In the genomic region with DNA sequence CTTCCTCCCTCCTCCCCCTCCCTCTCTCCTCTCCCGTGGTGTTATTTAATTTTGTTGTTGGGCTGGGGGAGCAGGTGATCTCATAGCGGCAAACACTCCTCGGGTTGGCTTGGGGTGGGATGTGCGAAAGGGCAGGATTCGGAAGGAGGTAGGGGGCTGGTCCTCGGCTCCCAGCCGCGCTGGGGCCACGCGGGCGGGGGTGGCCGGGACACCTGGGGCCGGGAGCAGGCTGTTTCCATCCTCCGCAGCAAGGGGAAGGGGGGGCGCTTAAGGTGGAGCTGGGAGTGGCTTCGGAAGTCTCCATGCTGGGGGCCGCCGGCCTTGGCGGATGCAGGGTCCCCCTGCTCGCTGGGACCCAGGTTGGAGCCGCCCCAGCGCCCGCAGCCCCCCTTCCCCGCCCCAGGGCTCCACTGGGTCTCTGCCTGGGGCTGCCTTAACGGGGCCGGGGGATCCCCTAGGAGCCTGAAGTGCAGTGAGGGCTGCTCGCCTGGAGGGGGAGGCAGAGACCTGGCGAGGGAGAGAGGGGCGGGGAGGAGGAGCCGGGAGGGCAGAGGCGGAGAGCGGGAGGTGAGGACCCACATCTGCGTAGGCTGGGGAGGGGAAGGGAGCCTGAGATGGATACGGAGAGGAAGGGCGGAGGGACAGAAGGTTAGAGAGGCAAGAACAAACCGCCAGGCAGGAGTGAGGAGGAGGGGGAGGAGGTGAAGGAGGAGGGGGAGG, we compare ENCODE assay signal across 8 cellular contexts. TPM values are rescaled to one million over a fixed set of nuclear protein-coding genes. Genes with fewer than 3 reads are reported as not detected.
DNase-seq lines count a peak whose midpoint lies in the region; ATAC-seq and TF ChIP-seq lines count a peak whose summit lies in the region.

No MANE protein-coding gene starts in this region.

- no peaks in the 10 kb centered on the region for H3K36me3 Mint-ChIP-seq in activated T-helper 17 cell treated with anti-CD3 and anti-CD28 coated beads, Interleukin-2, amount 50 U/mL, for 72 hours (ENCODE audit: low read depth)
- H3K36me3 Mint-ChIP-seq in stimulated activated naive CD8-positive, alpha-beta T cell treated with anti-CD3 and anti-CD28 coated beads, Interleukin-15, Interleukin-2, amounts not matched to agents 100 ng/mL and 50 ng/mL, for 24 hours (ENCODE audit: low read depth), result no peaks in the 10 kb centered on the region

- TF ChIP-seq CTCF in fibroblast of pulmonary artery (IDR thresholded peaks at IDR 0.05; ENCODE audit: low read length, missing control alignments) (peak; percentile 71), neural cell (IDR thresholded peaks at IDR 0.05; ENCODE audit: poor library complexity, severe bottlenecking) (peak; percentile 85)

- no peaks in the 10 kb centered on the region for H3K9me3 Mint-ChIP-seq in activated T-helper 17 cell treated with anti-CD3 and anti-CD28 coated beads, Interleukin-2, amount 50 U/mL, for 72 hours
- no peaks in the 10 kb centered on the region for H3K9me3 Mint-ChIP-seq in stimulated activated naive CD8-positive, alpha-beta T cell treated with anti-CD3 and anti-CD28 coated beads, Interleukin-15, Interleukin-2, amounts not matched to agents 100 ng/mL and 50 ng/mL, for 24 hours

- TF ChIP-seq RAD21 in neural cell (conservative IDR thresholded peaks at IDR 0.05), result peak; percentile 89

- H3K27me3 ChIP-seq in neural cell (ENCODE audit: insufficient read depth, low read depth, low read length), result no peaks in the 10 kb centered on the region

- H3K9me3 ChIP-seq in neural cell (ENCODE audit: low read length), result no peaks in the 10 kb centered on the region

- DNase-seq in DMS 273 (lab: John Stamatoyannopoulos, UW; ENCODE audit: unreplicated experiment) (peak; percentile 98), LHCN-M2 (ENCODE audit: low read depth) (peak; percentile 78), RPMI8226 (peak; percentile 88), fibroblast of pulmonary artery (ENCODE audit: low read depth) (peak; percentile 87)

- H3K27ac Mint-ChIP-seq in activated T-helper 17 cell treated with anti-CD3 and anti-CD28 coated beads, Interleukin-2, amount 50 U/mL, for 72 hours, result peak overlapping the region; percentile 92
- peak overlapping the region; percentile 89 for H3K27ac Mint-ChIP-seq in stimulated activated naive CD8-positive, alpha-beta T cell treated with anti-CD3 and anti-CD28 coated beads, Interleukin-15, Interleukin-2, amounts not matched to agents 100 ng/mL and 50 ng/mL, for 24 hours

- peak overlapping the region; percentile 91 for H3K9ac ChIP-seq in neural cell (ENCODE audit: low read length)

- H3K4me3 ChIP-seq in fibroblast of pulmonary artery (replicated peaks; ENCODE audit: low read depth, low read length) (peak overlapping the region; percentile 60), neural cell (ENCODE audit: low read length) (peak overlapping the region; percentile 74)

- H3K9me2 ChIP-seq in neural cell (ENCODE audit: insufficient read depth, low read length), result no peaks in the 10 kb centered on the region

- peak overlapping the region; percentile 93 for H3K4me3 Mint-ChIP-seq in activated T-helper 17 cell treated with anti-CD3 and anti-CD28 coated beads, Interleukin-2, amount 50 U/mL, for 72 hours
- H3K4me3 Mint-ChIP-seq in stimulated activated naive CD8-positive, alpha-beta T cell treated with anti-CD3 and anti-CD28 coated beads, Interleukin-15, Interleukin-2, amounts not matched to agents 100 ng/mL and 50 ng/mL, for 24 hours, result peak overlapping the region; percentile 84

- peak; percentile 76 for ATAC-seq in GM21737 (IDR thresholded peaks at IDR 0.05; ENCODE audit: unreplicated experiment)
- ATAC-seq in activated T-helper 17 cell treated with anti-CD3 and anti-CD28 coated beads, Interleukin-2, amount 50 U/mL, for 72 hours (replicated peaks), result peak; percentile 90

- no peaks in the 10 kb centered on the region for H3K27me3 Mint-ChIP-seq in activated T-helper 17 cell treated with anti-CD3 and anti-CD28 coated beads, Interleukin-2, amount 50 U/mL, for 72 hours
- H3K27me3 Mint-ChIP-seq in stimulated activated naive CD8-positive, alpha-beta T cell treated with anti-CD3 and anti-CD28 coated beads, Interleukin-15, Interleukin-2, amounts not matched to agents 100 ng/mL and 50 ng/mL, for 24 hours, result no peaks in the 10 kb centered on the region

- no peaks in the 10 kb centered on the region for H3K79me2 ChIP-seq in neural cell (replicated peaks; ENCODE audit: insufficient read depth, low read length)

- no peaks in the 10 kb centered on the region for H3F3A ChIP-seq in neural cell (ENCODE audit: insufficient read depth, low read length, poor library complexity, severe bottlenecking)

- no peaks in the 10 kb centered on the region for H4K20me1 ChIP-seq in neural cell (ENCODE audit: insufficient read depth)

- no peaks in the 10 kb centered on the region for H3K36me3 ChIP-seq in neural cell (ENCODE audit: insufficient read depth, low read length)

- TF ChIP-seq EP300 in neural cell (conservative IDR thresholded peaks at IDR 0.05; ENCODE audit: poor library complexity, severe bottlenecking), result no peak

- H3K4me2 ChIP-seq in neural cell (ENCODE audit: low read length), result peak overlapping the region; percentile 61

- H3K27ac ChIP-seq in neural cell (ENCODE audit: low read length), result peak overlapping the region; percentile 94

- peak overlapping the region; percentile 37 for H2AFZ ChIP-seq in neural cell (ENCODE audit: low read depth, low read length)

- H3K4me1 Mint-ChIP-seq in activated T-helper 17 cell treated with anti-CD3 and anti-CD28 coated beads, Interleukin-2, amount 50 U/mL, for 72 hours, result peaks cover 25% of the 10 kb centered on the region
- peaks cover 41% of the 10 kb centered on the region for H3K4me1 Mint-ChIP-seq in stimulated activated naive CD8-positive, alpha-beta T cell treated with anti-CD3 and anti-CD28 coated beads, Interleukin-15, Interleukin-2, amounts not matched to agents 100 ng/mL and 50 ng/mL, for 24 hours (ENCODE audit: low read depth)

TF ChIP-seq in neural cell, 6 proteins besides CTCF, POLR2A, EP300 and RAD21:
- TF ChIP-seq, protein P1, sequence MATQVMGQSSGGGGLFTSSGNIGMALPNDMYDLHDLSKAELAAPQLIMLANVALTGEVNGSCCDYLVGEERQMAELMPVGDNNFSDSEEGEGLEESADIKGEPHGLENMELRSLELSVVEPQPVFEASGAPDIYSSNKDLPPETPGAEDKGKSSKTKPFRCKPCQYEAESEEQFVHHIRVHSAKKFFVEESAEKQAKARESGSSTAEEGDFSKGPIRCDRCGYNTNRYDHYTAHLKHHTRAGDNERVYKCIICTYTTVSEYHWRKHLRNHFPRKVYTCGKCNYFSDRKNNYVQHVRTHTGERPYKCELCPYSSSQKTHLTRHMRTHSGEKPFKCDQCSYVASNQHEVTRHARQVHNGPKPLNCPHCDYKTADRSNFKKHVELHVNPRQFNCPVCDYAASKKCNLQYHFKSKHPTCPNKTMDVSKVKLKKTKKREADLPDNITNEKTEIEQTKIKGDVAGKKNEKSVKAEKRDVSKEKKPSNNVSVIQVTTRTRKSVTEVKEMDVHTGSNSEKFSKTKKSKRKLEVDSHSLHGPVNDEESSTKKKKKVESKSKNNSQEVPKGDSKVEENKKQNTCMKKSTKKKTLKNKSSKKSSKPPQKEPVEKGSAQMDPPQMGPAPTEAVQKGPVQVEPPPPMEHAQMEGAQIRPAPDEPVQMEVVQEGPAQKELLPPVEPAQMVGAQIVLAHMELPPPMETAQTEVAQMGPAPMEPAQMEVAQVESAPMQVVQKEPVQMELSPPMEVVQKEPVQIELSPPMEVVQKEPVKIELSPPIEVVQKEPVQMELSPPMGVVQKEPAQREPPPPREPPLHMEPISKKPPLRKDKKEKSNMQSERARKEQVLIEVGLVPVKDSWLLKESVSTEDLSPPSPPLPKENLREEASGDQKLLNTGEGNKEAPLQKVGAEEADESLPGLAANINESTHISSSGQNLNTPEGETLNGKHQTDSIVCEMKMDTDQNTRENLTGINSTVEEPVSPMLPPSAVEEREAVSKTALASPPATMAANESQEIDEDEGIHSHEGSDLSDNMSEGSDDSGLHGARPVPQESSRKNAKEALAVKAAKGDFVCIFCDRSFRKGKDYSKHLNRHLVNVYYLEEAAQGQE (IDR thresholded peaks at IDR 0.05; ENCODE audit: borderline replicate concordance), result no peak
- TF ChIP-seq SMC3 (conservative IDR thresholded peaks at IDR 0.05; ENCODE audit: poor library complexity) (peak; percentile 74), EZH2 (IDR thresholded peaks at IDR 0.05; ENCODE audit: borderline replicate concordance, insufficient read depth, low read length, poor library complexity, severe bottlenecking) (no peak), MXI1 (conservative IDR thresholded peaks at IDR 0.05; ENCODE audit: poor library complexity, severe bottlenecking) (peak; percentile 58), TAF1 (IDR thresholded peaks at IDR 0.05; ENCODE audit: low read depth) (peak; percentile 19), POLR2AphosphoS5 (IDR thresholded peaks at IDR 0.05) (peak; percentile 54)
TF ChIP-seq in neural cell: peak in this region for 4.

RNA-seq across cellular contexts. Expression of gene CA11, which starts 0.4 kb away (rescaled TPM):
- total RNA-seq in LHCN-M2 (2014; rRNA removed), result 0.83 and 2.4 TPM in 2 replicates
- 9.6 TPM for polyA plus RNA-seq in LHCN-M2 (2012)
- 10 to 100 TPM in 1 of 2 donors, 1 to 10 TPM in 1; 6.1 to 16.4 TPM for total RNA-seq in activated T-helper 17 cell treated with anti-CD3 and anti-CD28 coated beads, Interleukin-2, amount 50 U/mL, for 72 hours
- polyA plus RNA-seq in neural cell, result 105 and 108 TPM in 2 replicates
- 50.0 and 57.7 TPM in 2 replicates for polyA minus RNA-seq in neural cell

RNA-seq across cellular contexts. Expression of gene DBP, which starts 9.2 kb away (rescaled TPM):
- 2.9 and 4.8 TPM in 2 replicates for total RNA-seq in LHCN-M2 (2014; rRNA removed)
- 4.2 TPM for polyA plus RNA-seq in LHCN-M2 (2012)
- 1 to 10 TPM; 5.3 to 9.3 TPM for total RNA-seq in activated T-helper 17 cell treated with anti-CD3 and anti-CD28 coated beads, Interleukin-2, amount 50 U/mL, for 72 hours
- 1.0 and 3.6 TPM in 2 replicates for polyA plus RNA-seq in neural cell
- 5.4 TPM in 2 replicates for polyA minus RNA-seq in neural cell

RNA-seq across cellular contexts. Expression of gene NTN5, which starts 26.5 kb away (rescaled TPM):
- not detected in 2 replicates for total RNA-seq in LHCN-M2 (2014; rRNA removed)
- polyA plus RNA-seq in LHCN-M2 (2012), result 0.04 TPM
- 1 to 10 TPM in 1 of 2 donors, under 1 TPM in 1; 0.65 to 2.9 TPM for total RNA-seq in activated T-helper 17 cell treated with anti-CD3 and anti-CD28 coated beads, Interleukin-2, amount 50 U/mL, for 72 hours
- polyA plus RNA-seq in neural cell, result 1.0 TPM in 1 of 2 replicates, not detected in the other
- not detected in 2 replicates for polyA minus RNA-seq in neural cell

RNA-seq across cellular contexts. Expression of gene SPHK2, which starts 27.0 kb away (rescaled TPM):
- total RNA-seq in LHCN-M2 (2014; rRNA removed), result 13.3 and 16.2 TPM in 2 replicates
- 13.0 TPM for polyA plus RNA-seq in LHCN-M2 (2012)
- 10 to 100 TPM; 31.3 to 49.3 TPM for total RNA-seq in activated T-helper 17 cell treated with anti-CD3 and anti-CD28 coated beads, Interleukin-2, amount 50 U/mL, for 72 hours
- polyA plus RNA-seq in neural cell, result 22.6 and 32.6 TPM in 2 replicates
- polyA minus RNA-seq in neural cell, result 28.5 and 31.7 TPM in 2 replicates

RNA-seq across cellular contexts. Expression of gene RPL18, which starts 27.4 kb away (rescaled TPM):
- total RNA-seq in LHCN-M2 (2014; rRNA removed), result 1,651 and 2,205 TPM in 2 replicates
- polyA plus RNA-seq in LHCN-M2 (2012), result 2,831 TPM
- 1,000 to 10,000 TPM; 1,785 to 2,369 TPM for total RNA-seq in activated T-helper 17 cell treated with anti-CD3 and anti-CD28 coated beads, Interleukin-2, amount 50 U/mL, for 72 hours
- polyA plus RNA-seq in neural cell, result 2,102 and 2,180 TPM in 2 replicates
- 717 and 772 TPM in 2 replicates for polyA minus RNA-seq in neural cell

Comparison
In these comparisons a context has a peak if more than half of its experiments do, and no peak if none do; other contexts are left out.
1. Peak in every context shown above with its lines: DNase-seq, ATAC-seq, H3K4me3 ChIP-seq and H3K27ac ChIP-seq.